Comparison of ENCODE assay signal across 22 cellular contexts in the genomic region with DNA sequence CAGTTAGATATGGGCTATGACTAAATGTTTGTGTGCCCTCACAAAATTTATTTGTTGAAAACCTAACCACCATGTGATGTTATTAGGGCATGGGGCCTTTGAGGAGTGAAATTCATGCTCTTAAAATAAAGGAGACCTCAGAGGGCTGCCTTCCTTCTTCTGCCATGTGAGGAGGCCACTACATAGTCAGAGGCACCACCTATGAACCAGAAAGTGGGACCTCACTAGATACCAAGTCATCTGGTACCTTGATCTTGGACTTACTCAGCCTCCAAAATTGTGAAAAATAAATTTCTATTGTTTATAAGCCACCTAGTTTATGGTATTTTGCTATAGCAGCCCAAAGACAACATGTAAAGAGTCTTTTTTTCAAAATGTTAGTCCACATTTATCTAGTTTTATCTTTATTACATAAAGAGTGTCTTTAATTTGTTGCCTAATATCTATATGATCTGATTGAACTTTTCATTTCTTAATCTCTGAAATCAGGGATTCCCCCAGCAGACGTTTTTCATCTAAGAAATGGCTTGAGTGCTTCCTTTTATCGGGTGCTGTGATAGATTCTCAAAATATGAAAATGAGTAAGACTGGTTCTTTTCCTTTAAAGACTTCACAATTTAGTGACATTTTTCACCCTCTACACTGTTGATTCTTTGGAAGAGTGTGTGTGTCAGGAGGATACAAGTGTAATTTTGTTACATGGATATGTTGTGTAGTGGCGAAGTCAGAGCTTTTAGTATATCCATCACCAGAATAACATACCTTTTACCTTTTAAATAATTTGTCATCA.
"Had no signal": no experiment of that assay in that cellular context is flagged by ENCODE, and none has a peak within 500 bp of the region (broad histone marks: within the 10 kb centered on the region; RNA-seq: fewer than 3 reads in every experiment).

No MANE protein-coding gene starts in this region.

- H3K9me3 ChIP-seq: esophagus squamous epithelium, right atrium auricular region, stomach, testis had no signal

- H3K4me1 ChIP-seq: esophagus squamous epithelium, foreskin keratinocyte, right atrium auricular region, stomach, testis had no signal

- H3K4me1 Mint-ChIP-seq: activated B cell treated with CpG ODN at 0.5 μM for 24 hours, brain, nephron progenitor cell had no signal

- H3K27ac ChIP-seq: coronary artery, esophagus squamous epithelium, right atrium auricular region, skin epidermis, stomach, testis had no signal

- H3K9me3 Mint-ChIP-seq: activated B cell treated with CpG ODN at 0.5 μM for 24 hours, brain, nephron progenitor cell had no signal

- H3K27ac Mint-ChIP-seq: activated B cell treated with CpG ODN at 0.5 μM for 24 hours; brain; nephron progenitor cell; progenitor cell of endocrine pancreas; T-helper 2 cell treated with Interferon-gamma antibody and Interleukin-4, amounts not matched to agents 5 μg/mL and 100 μg/mL, for 36 hours had no signal

- DNase-seq: activated B cell treated with CpG ODN at 0.5 μM for 24 hours; activated CD8-positive, alpha-beta memory T cell treated with anti-CD3 and anti-CD28 coated beads for 24 hours; amygdala; central memory CD4-positive, alpha-beta T cell; effector CD4-positive, alpha-beta T cell; esophagus squamous epithelium; glutamatergic neuron; mesendoderm; nephron progenitor cell; occipital lobe; stimulated activated CD4-positive, alpha-beta T cell treated with anti-CD3 and anti-CD28 coated beads, Interleukin-15, amount 100 ng/mL, for 24 hours; stimulated activated CD4-positive, alpha-beta T cell treated with anti-CD3 and anti-CD28 coated beads, Interleukin-4, amount 100 ng/mL, for 4 hours; stimulated activated CD8-positive, alpha-beta memory T cell treated with anti-CD3 and anti-CD28 coated beads, Interleukin-4, amount 100 ng/mL, for 48 hours; stomach; testis had no signal

- H3K27me3 ChIP-seq: esophagus squamous epithelium, foreskin keratinocyte, right atrium auricular region, stomach, testis had no signal

- H3K4me3 ChIP-seq: coronary artery, esophagus squamous epithelium, right atrium auricular region, skin epidermis, stomach, testis had no signal

- H3K27me3 Mint-ChIP-seq: activated B cell treated with CpG ODN at 0.5 μM for 24 hours, brain, progenitor cell of endocrine pancreas had no signal

- H3K4me3 Mint-ChIP-seq: activated B cell treated with CpG ODN at 0.5 μM for 24 hours; brain; nephron progenitor cell; T-helper 2 cell treated with Interferon-gamma antibody and Interleukin-4, amounts not matched to agents 5 μg/mL and 100 μg/mL, for 36 hours had no signal
